16 cellular contexts compared by ENCODE assay signal in genomic region chr12:79662046-79662811, GRCh38. TPM values are rescaled to one million over a fixed set of nuclear protein-coding genes. Genes with fewer than 3 reads are reported as not detected.
DNase-seq lines count a peak whose midpoint lies in the region; ATAC-seq and TF ChIP-seq lines count a peak whose summit lies in the region.
"Had no signal": no experiment of that assay in that cellular context is flagged by ENCODE, and none has a peak within 500 bp of the region (broad histone marks: within the 10 kb centered on the region; RNA-seq: fewer than 3 reads in every experiment).

No MANE protein-coding gene starts in this region.

- DNase-seq in Karpas-422 (no peak), chondrocyte (ENCODE audit: low spot score) (no peak), NCI-H2107 treated with DMSO at 0.1 percent for 48 hours (lab: John Stamatoyannopoulos, UW; ENCODE audit: unreplicated experiment) (no peak), Right ventricle myocardium inferior (ENCODE audit: missing footprints) (no peak)
- no peak for DNase-seq in stimulated activated naive B cell treated with anti-CD40 and anti-IgM and Interleukin-4, amounts not matched to agents 10 μg/mL and 1 μg/mL and 100 μg/mL, for 72 hours
- DNase-seq: COR-L47, glutamatergic neuron, NCI-H2107, NCI-H524, spleen, trophoblast cell had no signal

- no peak overlapping the region for H3K4me2 ChIP-seq in Karpas-422 (ENCODE audit: low read depth, low read length, poor library complexity, severe bottlenecking)
- H3K4me2 ChIP-seq: neural progenitor cell had no signal

- peaks cover 26% of the 10 kb centered on the region for H3K36me3 ChIP-seq in Karpas-422 (ENCODE audit: insufficient read depth, low read length)
- H3K36me3 ChIP-seq: spleen had no signal

- H3K36me3 Mint-ChIP-seq in chondrocyte (ENCODE audit: low read depth) = peaks cover 5% of the 10 kb centered on the region
- H3K36me3 Mint-ChIP-seq in stimulated activated naive B cell treated with anti-CD40 and anti-IgM and Interleukin-4, amounts not matched to agents 10 μg/mL and 1 μg/mL and 100 μg/mL, for 72 hours = peaks cover 4 to 23% of the 10 kb centered on the region in 2 donors
- H3K36me3 Mint-ChIP-seq: activated naive CD4-positive, alpha-beta T cell treated with anti-CD3 and anti-CD28 coated beads, Interleukin-2, amount 50 U/mL, for 24 hours had no signal

- intact Hi-C loops in Right ventricle myocardium inferior (cut with DNase I) = no loop called here

- H3K4me3 Mint-ChIP-seq in chondrocyte (ENCODE audit: unreplicated experiment) = no peak overlapping the region
- H3K4me3 Mint-ChIP-seq in stimulated activated naive B cell treated with anti-CD40 and anti-IgM and Interleukin-4, amounts not matched to agents 10 μg/mL and 1 μg/mL and 100 μg/mL, for 72 hours = no peak overlapping the region
- H3K4me3 Mint-ChIP-seq: activated naive CD4-positive, alpha-beta T cell treated with anti-CD3 and anti-CD28 coated beads, Interleukin-2, amount 50 U/mL, for 24 hours; neural progenitor cell had no signal

- no peaks in the 10 kb centered on the region for H3K27me3 ChIP-seq in Karpas-422 (ENCODE audit: low read length)
- H3K27me3 ChIP-seq: neural progenitor cell, spleen had no signal

- H2AFZ ChIP-seq in Karpas-422 (ENCODE audit: low read length) = no peak overlapping the region
- H2AFZ ChIP-seq: neural progenitor cell had no signal

- H4K20me1 ChIP-seq in Karpas-422 (ENCODE audit: insufficient read depth, low read depth, low read length) = no peaks in the 10 kb centered on the region

- H3K9me3 Mint-ChIP-seq in chondrocyte (ENCODE audit: low read depth) = no peaks in the 10 kb centered on the region
- H3K9me3 Mint-ChIP-seq in stimulated activated naive B cell treated with anti-CD40 and anti-IgM and Interleukin-4, amounts not matched to agents 10 μg/mL and 1 μg/mL and 100 μg/mL, for 72 hours = peaks cover 0 to 1% of the 10 kb centered on the region in 2 donors
- H3K9me3 Mint-ChIP-seq: activated naive CD4-positive, alpha-beta T cell treated with anti-CD3 and anti-CD28 coated beads, Interleukin-2, amount 50 U/mL, for 24 hours; neural progenitor cell had no signal

- no peaks in the 10 kb centered on the region for H3K27me3 Mint-ChIP-seq in chondrocyte (ENCODE audit: low read depth)
- no peaks in the 10 kb centered on the region for H3K27me3 Mint-ChIP-seq in stimulated activated naive B cell treated with anti-CD40 and anti-IgM and Interleukin-4, amounts not matched to agents 10 μg/mL and 1 μg/mL and 100 μg/mL, for 72 hours

- H3K9me3 ChIP-seq in Karpas-422 (ENCODE audit: low read length) = no peaks in the 10 kb centered on the region
- H3K9me3 ChIP-seq: spleen had no signal

- peaks cover 57% of the 10 kb centered on the region for H3K4me1 Mint-ChIP-seq in chondrocyte (ENCODE audit: low read depth)
- peaks cover 15 to 30% of the 10 kb centered on the region in 2 donors for H3K4me1 Mint-ChIP-seq in stimulated activated naive B cell treated with anti-CD40 and anti-IgM and Interleukin-4, amounts not matched to agents 10 μg/mL and 1 μg/mL and 100 μg/mL, for 72 hours
- H3K4me1 Mint-ChIP-seq: activated naive CD4-positive, alpha-beta T cell treated with anti-CD3 and anti-CD28 coated beads, Interleukin-2, amount 50 U/mL, for 24 hours had no signal

- H3K4me1 ChIP-seq in Karpas-422 (ENCODE audit: low read length) = peaks cover 26% of the 10 kb centered on the region
- H3K4me1 ChIP-seq: neural progenitor cell had no signal

- ATAC-seq in GM19395 (IDR thresholded peaks at IDR 0.05; ENCODE audit: unreplicated experiment) (peak; percentile 55), HG03521 (IDR thresholded peaks at IDR 0.05; ENCODE audit: unreplicated experiment) (no peak), Right ventricle myocardium inferior (no peak)
- peak; percentile 79 to 83 for ATAC-seq in stimulated activated naive B cell treated with anti-CD40 and anti-IgM and Interleukin-4, amounts not matched to agents 10 μg/mL and 1 μg/mL and 100 μg/mL, for 72 hours (replicated peaks)
- ATAC-seq: left lobe of liver had no signal

- H3K27ac Mint-ChIP-seq in chondrocyte (ENCODE audit: unreplicated experiment) = peak overlapping the region; percentile 37
- H3K27ac Mint-ChIP-seq in stimulated activated naive B cell treated with anti-CD40 and anti-IgM and Interleukin-4, amounts not matched to agents 10 μg/mL and 1 μg/mL and 100 μg/mL, for 72 hours = no peak overlapping the region
- H3K27ac Mint-ChIP-seq: activated naive CD4-positive, alpha-beta T cell treated with anti-CD3 and anti-CD28 coated beads, Interleukin-2, amount 50 U/mL, for 24 hours; neural progenitor cell had no signal

- no peak overlapping the region for H3K9ac ChIP-seq in Karpas-422 (ENCODE audit: low read length)
- H3K9ac ChIP-seq: neural progenitor cell had no signal

- 0 out of 2 replicates have a peak overlapping the region, but pooled peaks have one; percentile 6 for H3K27ac ChIP-seq in Karpas-422 (ENCODE audit: low read length)
- H3K27ac ChIP-seq: neural progenitor cell, spleen had no signal

- no peak overlapping the region for H3K4me3 ChIP-seq in Karpas-422 (ENCODE audit: low read length)
- H3K4me3 ChIP-seq: neural progenitor cell, spleen had no signal

- H3K9me2 ChIP-seq in Karpas-422 (replicated peaks; ENCODE audit: insufficient read depth, low read length) = no peaks in the 10 kb centered on the region

- peaks cover 100% of the 10 kb centered on the region for H3K79me2 ChIP-seq in Karpas-422 (ENCODE audit: low read length)

- no peak for TF ChIP-seq CTCF in chondrocyte (IDR thresholded peaks at IDR 0.05)

RNA-seq across cellular contexts. Expression of gene PAWR, which starts 28.5 kb away (rescaled TPM):
- 83.2 and 184 TPM in 2 replicates for total RNA-seq in Karpas-422 (2014; rRNA removed; shearing (Covaris generic); ENCODE audit: low replicate concordance)
- total RNA-seq in chondrocyte (127 to 157 TPM (median 137 TPM) in 3 replicates), Right ventricle myocardium inferior (11.8 TPM)

Comparison
In these comparisons a context has a peak if more than half of its experiments do, and no peak if none do; other contexts are left out.
1. ATAC-seq: peak in GM19395 (single experiment) and stimulated activated naive B cell treated with anti-CD40 and anti-IgM and Interleukin-4, amounts not matched to agents 10 μg/mL and 1 μg/mL and 100 μg/mL, for 72 hours (2 of 2); none in HG03521 (single experiment) and Right ventricle myocardium inferior (single experiment).